ENCODE assay signal across 16 cellular contexts in genomic region chr17:57420674-57421392, GRCh38.
DNase-seq lines count a peak whose midpoint lies in the region; TF ChIP-seq lines count a peak whose summit lies in the region.
"Had no signal": no experiment of that assay in that cellular context is flagged by ENCODE, and none has a peak within 500 bp of the region (broad histone marks: within the 10 kb centered on the region; RNA-seq: fewer than 3 reads in every experiment).

No MANE protein-coding gene starts in this region.

- H3K27ac ChIP-seq in SK-N-SH (ENCODE audit: low read depth in 2 of 2, low read length in 1 of 2) (peak overlapping the region; percentile 4 to 84; a peak in 3 of 4 replicates), neural cell (ENCODE audit: low read length) (no peak overlapping the region)

- peaks cover 27% of the 10 kb centered on the region for H3F3A ChIP-seq in SK-N-SH (replicated peaks; ENCODE audit: insufficient read depth)
- no peaks in the 10 kb centered on the region for H3F3A ChIP-seq in neural cell (ENCODE audit: insufficient read depth, low read length, poor library complexity, severe bottlenecking)

- no peak overlapping the region for H3K9ac ChIP-seq in SK-N-SH
- H3K9ac ChIP-seq in neural cell (ENCODE audit: low read length): no peak overlapping the region

- H3K4me3 ChIP-seq in Caco-2 (ENCODE audit: low read depth, low read length) (no peak overlapping the region), SK-N-SH (ENCODE audit: low read depth in 2 of 2, low read length in 1 of 2) (no peak overlapping the region; a peak in 1 of 4 replicates), neural cell (ENCODE audit: low read length) (peak overlapping the region; percentile 7)

- H3K36me3 Mint-ChIP-seq in Caco-2 (ENCODE audit: insufficient read depth, unreplicated experiment): peaks cover 44% of the 10 kb centered on the region
- H3K36me3 Mint-ChIP-seq in activated T-helper 1 cell treated with anti-CD3 and anti-CD28 coated beads, Interleukin-12 subunit alpha, Interleukin-12 subunit beta, Interleukin-2, Interleukin-4 antibody, amounts not matched to agents 30 ng/mL and 10 ng/mL and 1 ng/mL, durations not matched to agents 14 hours and 24 hours and 36 hours (ENCODE audit: low read depth): peaks cover 28% of the 10 kb centered on the region

- H3K9me2 ChIP-seq in SK-N-SH (no peaks in the 10 kb centered on the region), neural cell (ENCODE audit: insufficient read depth, low read length) (no peaks in the 10 kb centered on the region)

- CTCF ChIA-PET in Caco-2 (lab: Charles Lee): interaction anchor here (0.8 kb wide), 1 partner anchor 178 kb away, joined by 4 read pairs; no protein-coding TSS in a partner anchor
- CTCF ChIA-PET in SK-N-SH (lab: Yijun Ruan, JAX): interaction anchor here (0.6 to 2.8 kb wide), 22 partner anchors 9 to 363 kb away, joined by 3 to 13 read pairs (median 4); no protein-coding TSS in a partner anchor

- peak overlapping the region; percentile 65 for H3K27ac Mint-ChIP-seq in Caco-2 (ENCODE audit: unreplicated experiment)
- H3K27ac Mint-ChIP-seq in activated T-helper 1 cell treated with anti-CD3 and anti-CD28 coated beads, Interleukin-12 subunit alpha, Interleukin-12 subunit beta, Interleukin-2, Interleukin-4 antibody, amounts not matched to agents 30 ng/mL and 10 ng/mL and 1 ng/mL, durations not matched to agents 14 hours and 24 hours and 36 hours: no peak overlapping the region
- H3K27ac Mint-ChIP-seq: activated naive CD8-positive, alpha-beta T cell treated with anti-CD3 and anti-CD28 coated beads, Interleukin-2, amount 10 ng/mL, durations not matched to agents 7 days and 5 days; stimulated activated memory B cell treated with anti-CD40 and anti-IgM and Interleukin-4, amounts not matched to agents 10 μg/mL and 1 μg/mL and 100 μg/mL, for 72 hours had no signal

- no peak overlapping the region for H3K4me3 Mint-ChIP-seq in Caco-2 (ENCODE audit: unreplicated experiment)
- H3K4me3 Mint-ChIP-seq in activated T-helper 1 cell treated with anti-CD3 and anti-CD28 coated beads, Interleukin-12 subunit alpha, Interleukin-12 subunit beta, Interleukin-2, Interleukin-4 antibody, amounts not matched to agents 30 ng/mL and 10 ng/mL and 1 ng/mL, durations not matched to agents 14 hours and 24 hours and 36 hours: no peak overlapping the region
- H3K4me3 Mint-ChIP-seq: activated naive CD8-positive, alpha-beta T cell treated with anti-CD3 and anti-CD28 coated beads, Interleukin-2, amount 10 ng/mL, durations not matched to agents 7 days and 5 days; stimulated activated memory B cell treated with anti-CD40 and anti-IgM and Interleukin-4, amounts not matched to agents 10 μg/mL and 1 μg/mL and 100 μg/mL, for 72 hours had no signal

- H3K9me3 Mint-ChIP-seq in Caco-2 (ENCODE audit: unreplicated experiment): no peaks in the 10 kb centered on the region
- H3K9me3 Mint-ChIP-seq in activated T-helper 1 cell treated with anti-CD3 and anti-CD28 coated beads, Interleukin-12 subunit alpha, Interleukin-12 subunit beta, Interleukin-2, Interleukin-4 antibody, amounts not matched to agents 30 ng/mL and 10 ng/mL and 1 ng/mL, durations not matched to agents 14 hours and 24 hours and 36 hours: no peaks in the 10 kb centered on the region

- TF ChIP-seq EP300 in SK-N-SH (IDR thresholded peaks at IDR 0.05; ENCODE audit: borderline replicate concordance in 1 of 2, low read depth in 1 of 2, low read length in 1 of 2) (peak in 1 of 2 experiments; percentile 82; a peak in 2 of 4 replicates), neural cell (conservative IDR thresholded peaks at IDR 0.05; ENCODE audit: poor library complexity, severe bottlenecking) (no peak)

- no peaks in the 10 kb centered on the region; the same call in none of the 2 replicates for H3K4me1 ChIP-seq in Caco-2
- H3K4me1 ChIP-seq in SK-N-SH (ENCODE audit: control insufficient read depth in 1 of 2, insufficient read depth in 2 of 2, low read depth in 1 of 2, low read length in 1 of 2): peaks cover 30 to 71% of the 10 kb centered on the region in 2 experiments

- intact Hi-C loops in Caco-2 (cut with micrococcal nuclease; ENCODE audit: unreplicated experiment): no loop called here
- intact Hi-C loops in activated T-helper 1 cell treated with anti-CD3 and anti-CD28 coated beads, Interleukin-12 subunit alpha, Interleukin-12 subunit beta, Interleukin-2, Interleukin-4 antibody, amounts not matched to agents 30 ng/mL and 10 ng/mL and 1 ng/mL, durations not matched to agents 14 hours and 24 hours and 36 hours (cut with micrococcal nuclease): no loop called here

- H3K27me3 ChIP-seq in Caco-2 (replicated peaks; ENCODE audit: control insufficient read depth, insufficient read depth, low read length) (no peaks in the 10 kb centered on the region), SK-N-SH (ENCODE audit: insufficient read depth) (no peaks in the 10 kb centered on the region), neural cell (ENCODE audit: insufficient read depth, low read depth, low read length) (no peaks in the 10 kb centered on the region)

- TF ChIP-seq CTCF in Caco-2 (IDR thresholded peaks at IDR 0.05; ENCODE audit: insufficient read depth in 1 of 2, low read depth in 1 of 2, low read length in 1 of 2, severe bottlenecking in 1 of 2, unreplicated experiment in 1 of 2) (no peak), SK-N-SH (IDR thresholded peaks at IDR 0.05) (no peak), neural cell (IDR thresholded peaks at IDR 0.05; ENCODE audit: poor library complexity, severe bottlenecking) (no peak)

- POLR2A ChIA-PET in Caco-2 (lab: Charles Lee): no interaction called here
- POLR2A ChIA-PET in SK-N-SH (lab: Yijun Ruan, JAX): interaction anchor here (0.6 to 2.1 kb wide), 31 partner anchors 11 to 1211 kb away, joined by 3 to 12 read pairs (median 3); partner anchors contain the start of gene MSI2

- WGBS in SK-N-SH (ENCODE audit: low lambda C conversion rate): 70% methylated on average over 17 of the region's 17 CpGs

- no TSS peak for BruUV-seq in Caco-2 (replicated peaks; lab: Mats Ljungman, UMichigan)

- no peaks in the 10 kb centered on the region for H3K27me3 Mint-ChIP-seq in Caco-2 (ENCODE audit: insufficient read depth, unreplicated experiment)
- H3K27me3 Mint-ChIP-seq in activated T-helper 1 cell treated with anti-CD3 and anti-CD28 coated beads, Interleukin-12 subunit alpha, Interleukin-12 subunit beta, Interleukin-2, Interleukin-4 antibody, amounts not matched to agents 30 ng/mL and 10 ng/mL and 1 ng/mL, durations not matched to agents 14 hours and 24 hours and 36 hours (ENCODE audit: insufficient read depth): no peaks in the 10 kb centered on the region
- H3K27me3 Mint-ChIP-seq: activated naive CD8-positive, alpha-beta T cell treated with anti-CD3 and anti-CD28 coated beads, Interleukin-2, amount 10 ng/mL, durations not matched to agents 7 days and 5 days; CD4-positive, CD25-positive, alpha-beta regulatory T cell; stimulated activated memory B cell treated with anti-CD40 and anti-IgM and Interleukin-4, amounts not matched to agents 10 μg/mL and 1 μg/mL and 100 μg/mL, for 72 hours had no signal

- DNase-seq in Caco-2 (no peak), NCI-H146 treated with DMSO at 0.1 percent for 48 hours (lab: John Stamatoyannopoulos, UW; ENCODE audit: unreplicated experiment) (peak; percentile 83), SK-N-SH (peak; percentile 79), H4 (ENCODE audit: low spot score) (no peak), iPS-NIHi11 (ENCODE audit: low spot score) (no peak), SIG-M5 (lab: John Stamatoyannopoulos, UW) (no peak)
- no peak for DNase-seq in activated T-helper 1 cell treated with anti-CD3 and anti-CD28 coated beads, Interleukin-12 subunit alpha, Interleukin-12 subunit beta, Interleukin-2, Interleukin-4 antibody, amounts not matched to agents 30 ng/mL and 10 ng/mL and 1 ng/mL, durations not matched to agents 14 hours and 24 hours and 36 hours (ENCODE audit: low spot score)
- DNase-seq: activated CD8-positive, alpha-beta memory T cell treated with anti-CD3 and anti-CD28 coated beads for 24 hours; activated naive CD8-positive, alpha-beta T cell treated with anti-CD3 and anti-CD28 coated beads, Interleukin-2, amount 10 ng/mL, durations not matched to agents 7 days and 5 days; CD4-positive, CD25-positive, alpha-beta regulatory T cell; KG1; nucleus accumbens; stimulated activated CD4-positive, alpha-beta T cell treated with anti-CD3 and anti-CD28 coated beads, Interleukin-2, amount 100 ng/mL, for 24 hours; T-helper 2 cell had no signal

- H3K9me3 ChIP-seq in Caco-2 (no peaks in the 10 kb centered on the region), SK-N-SH (no peaks in the 10 kb centered on the region), neural cell (ENCODE audit: low read length) (no peaks in the 10 kb centered on the region)

- H4K20me1 ChIP-seq in SK-N-SH (ENCODE audit: insufficient read depth): no peaks in the 10 kb centered on the region
- no peaks in the 10 kb centered on the region for H4K20me1 ChIP-seq in neural cell (ENCODE audit: insufficient read depth)

- TF ChIP-seq RAD21 in SK-N-SH (IDR thresholded peaks at IDR 0.05; ENCODE audit: low read length) (peak; percentile 45), neural cell (conservative IDR thresholded peaks at IDR 0.05) (peak; percentile 20)

- no peak overlapping the region for H3K4me2 ChIP-seq in SK-N-SH
- no peak overlapping the region for H3K4me2 ChIP-seq in neural cell (ENCODE audit: low read length)

- peaks cover 20% of the 10 kb centered on the region for H3K4me1 Mint-ChIP-seq in Caco-2 (ENCODE audit: low read depth, unreplicated experiment)
- peaks cover 46% of the 10 kb centered on the region for H3K4me1 Mint-ChIP-seq in activated T-helper 1 cell treated with anti-CD3 and anti-CD28 coated beads, Interleukin-12 subunit alpha, Interleukin-12 subunit beta, Interleukin-2, Interleukin-4 antibody, amounts not matched to agents 30 ng/mL and 10 ng/mL and 1 ng/mL, durations not matched to agents 14 hours and 24 hours and 36 hours (ENCODE audit: low read depth)

- H3K79me2 ChIP-seq in SK-N-SH (ENCODE audit: insufficient read depth) (peaks cover 4% of the 10 kb centered on the region; the same call in 1 of the 2 replicates), neural cell (replicated peaks; ENCODE audit: insufficient read depth, low read length) (peaks cover 51% of the 10 kb centered on the region)

- H2AFZ ChIP-seq in SK-N-SH (ENCODE audit: low read depth) (no peak overlapping the region), neural cell (ENCODE audit: low read depth, low read length) (no peak overlapping the region)

- 0 out of 2 replicates have a peak, but pooled peaks cover 2% of the 10 kb centered on the region for H3K36me3 ChIP-seq in Caco-2 (ENCODE audit: control insufficient read depth, insufficient read depth, low read length)
- H3K36me3 ChIP-seq in SK-N-SH (replicated peaks in 1 of 2; ENCODE audit: control insufficient read depth in 1 of 2, insufficient read depth in 2 of 2, low read length in 1 of 2): no peaks in the 10 kb centered on the region
- no peaks in the 10 kb centered on the region for H3K36me3 ChIP-seq in neural cell (ENCODE audit: insufficient read depth, low read length)

Comparison
In these comparisons a context has a peak if more than half of its experiments do, and no peak if none do; other contexts are left out.
1. DNase-seq: peak in NCI-H146 treated with DMSO at 0.1 percent for 48 hours (single experiment) and SK-N-SH (single experiment); none in Caco-2 (0 of 2), H4 (single experiment), iPS-NIHi11 (single experiment), activated T-helper 1 cell treated with anti-CD3 and anti-CD28 coated beads, Interleukin-12 subunit alpha, Interleukin-12 subunit beta, Interleukin-2, Interleukin-4 antibody, amounts not matched to agents 30 ng/mL and 10 ng/mL and 1 ng/mL, durations not matched to agents 14 hours and 24 hours and 36 hours (single experiment) and SIG-M5 (single experiment).